15 cellular contexts compared by ENCODE assay signal in genomic region chr14:45222485-45223262, GRCh38. TPM values are rescaled to one million over a fixed set of nuclear protein-coding genes. Genes with fewer than 3 reads are reported as not detected.
A peak's percentile ranks its signal among the peaks of the same experiment; 100 is the strongest.
DNase-seq lines count a peak whose midpoint lies in the region; ATAC-seq and TF ChIP-seq lines count a peak whose summit lies in the region.
"Had no signal": no experiment of that assay in that cellular context is flagged by ENCODE, and none has a peak within 500 bp of the region (broad histone marks: within the 10 kb centered on the region; RNA-seq: fewer than 3 reads in every experiment).

No MANE protein-coding gene starts in this region.

- H3K4me1 Mint-ChIP-seq in activated CD8-positive, alpha-beta T cell treated with anti-CD3 and anti-CD28 coated beads, Interleukin-2, amount 10 ng/mL, durations not matched to agents 7 days and 5 days (ENCODE audit: low read depth), result peaks cover 35% of the 10 kb centered on the region
- H3K4me1 Mint-ChIP-seq in activated CD8-positive, alpha-beta T cell treated with anti-CD3 and anti-CD28 coated beads for 36 hours (ENCODE audit: low read depth), result peaks cover 14% of the 10 kb centered on the region
- no peaks in the 10 kb centered on the region for H3K4me1 Mint-ChIP-seq in nephron progenitor cell

- CTCF ChIA-PET in activated CD8-positive, alpha-beta T cell treated with anti-CD3 and anti-CD28 coated beads, Interleukin-2, amount 10 ng/mL, durations not matched to agents 7 days and 5 days (lab: Charles Lee), result no interaction called here
- CTCF ChIA-PET in activated CD8-positive, alpha-beta T cell treated with anti-CD3 and anti-CD28 coated beads for 36 hours (lab: Charles Lee), result interaction anchor here (1.2 kb wide), 1 partner anchor 30 kb away, joined by 4 read pairs; no protein-coding TSS in a partner anchor

- H3K4me3 Mint-ChIP-seq in activated CD8-positive, alpha-beta T cell treated with anti-CD3 and anti-CD28 coated beads, Interleukin-2, amount 10 ng/mL, durations not matched to agents 7 days and 5 days, result no peak overlapping the region
- H3K4me3 Mint-ChIP-seq in activated CD8-positive, alpha-beta T cell treated with anti-CD3 and anti-CD28 coated beads for 36 hours, result no peak overlapping the region
- no peak overlapping the region for H3K4me3 Mint-ChIP-seq in nephron progenitor cell

- peak overlapping the region; percentile 48 for H3K27ac Mint-ChIP-seq in activated CD8-positive, alpha-beta T cell treated with anti-CD3 and anti-CD28 coated beads, Interleukin-2, amount 10 ng/mL, durations not matched to agents 7 days and 5 days
- no peak overlapping the region for H3K27ac Mint-ChIP-seq in activated CD8-positive, alpha-beta T cell treated with anti-CD3 and anti-CD28 coated beads for 36 hours
- H3K27ac Mint-ChIP-seq in nephron progenitor cell, result peak overlapping the region; percentile 46

- H3K27me3 Mint-ChIP-seq in activated CD8-positive, alpha-beta T cell treated with anti-CD3 and anti-CD28 coated beads, Interleukin-2, amount 10 ng/mL, durations not matched to agents 7 days and 5 days (ENCODE audit: low read depth), result no peaks in the 10 kb centered on the region
- no peaks in the 10 kb centered on the region for H3K27me3 Mint-ChIP-seq in activated CD8-positive, alpha-beta T cell treated with anti-CD3 and anti-CD28 coated beads for 36 hours
- no peaks in the 10 kb centered on the region for H3K27me3 Mint-ChIP-seq in nephron progenitor cell (ENCODE audit: low read depth, poor library complexity)

- DNase-seq in activated CD8-positive, alpha-beta T cell treated with anti-CD3 and anti-CD28 coated beads, Interleukin-2, amount 10 ng/mL, durations not matched to agents 7 days and 5 days, result no peak
- no peak for DNase-seq in activated CD8-positive, alpha-beta T cell treated with anti-CD3 and anti-CD28 coated beads for 36 hours
- DNase-seq in GM20000 (ENCODE audit: low spot score) (peak; percentile 21), nephron progenitor cell (no peak), amygdala (lab: John Stamatoyannopoulos, UW) (no peak), NCI-H1092 (lab: John Stamatoyannopoulos, UW) (no peak)
- DNase-seq: Caco-2, GM23248, heart right ventricle, kidney, NCI-H226, spleen had no signal

- no peak for TF ChIP-seq CTCF in activated CD8-positive, alpha-beta T cell treated with anti-CD3 and anti-CD28 coated beads for 36 hours (IDR thresholded peaks at IDR 0.05)
- TF ChIP-seq CTCF in GM20000 (IDR thresholded peaks at IDR 0.05; ENCODE audit: extremely low read depth, missing control alignments) (no peak), nephron progenitor cell (IDR thresholded peaks at IDR 0.05) (no peak)

- no peak for ATAC-seq in activated CD8-positive, alpha-beta T cell treated with anti-CD3 and anti-CD28 coated beads, Interleukin-2, amount 10 ng/mL, durations not matched to agents 7 days and 5 days
- no peak for ATAC-seq in activated CD8-positive, alpha-beta T cell treated with anti-CD3 and anti-CD28 coated beads for 36 hours
- ATAC-seq in HG03045 (IDR thresholded peaks at IDR 0.05; ENCODE audit: unreplicated experiment) (peak; percentile 50), HG02840 (IDR thresholded peaks at IDR 0.05; ENCODE audit: low FRiP score, unreplicated experiment) (no peak)
- ATAC-seq: esophagus mucosa, heart right ventricle had no signal

- POLR2A ChIA-PET in activated CD8-positive, alpha-beta T cell treated with anti-CD3 and anti-CD28 coated beads, Interleukin-2, amount 10 ng/mL, durations not matched to agents 7 days and 5 days (lab: Charles Lee), result interaction anchor here (0.6 kb wide), 1 partner anchor 310 kb away, joined by 3 read pairs; no protein-coding TSS in a partner anchor
- POLR2A ChIA-PET in activated CD8-positive, alpha-beta T cell treated with anti-CD3 and anti-CD28 coated beads for 36 hours (lab: Charles Lee), result no interaction called here

- intact Hi-C loops in activated CD8-positive, alpha-beta T cell treated with anti-CD3 and anti-CD28 coated beads for 36 hours (cut with micrococcal nuclease), result no loop called here

- H3K9me3 Mint-ChIP-seq in activated CD8-positive, alpha-beta T cell treated with anti-CD3 and anti-CD28 coated beads, Interleukin-2, amount 10 ng/mL, durations not matched to agents 7 days and 5 days (ENCODE audit: insufficient read depth), result no peaks in the 10 kb centered on the region
- H3K9me3 Mint-ChIP-seq in activated CD8-positive, alpha-beta T cell treated with anti-CD3 and anti-CD28 coated beads for 36 hours, result no peaks in the 10 kb centered on the region
- H3K9me3 Mint-ChIP-seq in nephron progenitor cell, result no peaks in the 10 kb centered on the region

- H3K36me3 Mint-ChIP-seq in activated CD8-positive, alpha-beta T cell treated with anti-CD3 and anti-CD28 coated beads, Interleukin-2, amount 10 ng/mL, durations not matched to agents 7 days and 5 days (ENCODE audit: low read depth), result peaks cover 56% of the 10 kb centered on the region
- peaks cover 41% of the 10 kb centered on the region for H3K36me3 Mint-ChIP-seq in activated CD8-positive, alpha-beta T cell treated with anti-CD3 and anti-CD28 coated beads for 36 hours (ENCODE audit: low read depth)
- peaks cover 72% of the 10 kb centered on the region for H3K36me3 Mint-ChIP-seq in nephron progenitor cell (ENCODE audit: low read depth)

RNA-seq across cellular contexts. Expression of gene MIS18BP1, which starts 30.3 kb away (rescaled TPM):
- total RNA-seq in activated CD8-positive, alpha-beta T cell treated with anti-CD3 and anti-CD28 coated beads, Interleukin-2, amount 10 ng/mL, durations not matched to agents 7 days and 5 days, result 10 to 100 TPM; 66.4 to 71.8 TPM
- 10 to 100 TPM; 51.0 to 55.8 TPM for total RNA-seq in activated CD8-positive, alpha-beta T cell treated with anti-CD3 and anti-CD28 coated beads for 36 hours
